In genomic region chr2:215973111-215973792, GRCh38 we compare ENCODE assay signal across 2 cellular contexts.
TF ChIP-seq lines count a peak whose summit lies in the region.

No MANE protein-coding gene starts in this region.

TF ChIP-seq in GM23338, 12 proteins besides CTCF, POLR2A, EP300 and RAD21 (continued from another document):
- TF ChIP-seq, protein P1, sequence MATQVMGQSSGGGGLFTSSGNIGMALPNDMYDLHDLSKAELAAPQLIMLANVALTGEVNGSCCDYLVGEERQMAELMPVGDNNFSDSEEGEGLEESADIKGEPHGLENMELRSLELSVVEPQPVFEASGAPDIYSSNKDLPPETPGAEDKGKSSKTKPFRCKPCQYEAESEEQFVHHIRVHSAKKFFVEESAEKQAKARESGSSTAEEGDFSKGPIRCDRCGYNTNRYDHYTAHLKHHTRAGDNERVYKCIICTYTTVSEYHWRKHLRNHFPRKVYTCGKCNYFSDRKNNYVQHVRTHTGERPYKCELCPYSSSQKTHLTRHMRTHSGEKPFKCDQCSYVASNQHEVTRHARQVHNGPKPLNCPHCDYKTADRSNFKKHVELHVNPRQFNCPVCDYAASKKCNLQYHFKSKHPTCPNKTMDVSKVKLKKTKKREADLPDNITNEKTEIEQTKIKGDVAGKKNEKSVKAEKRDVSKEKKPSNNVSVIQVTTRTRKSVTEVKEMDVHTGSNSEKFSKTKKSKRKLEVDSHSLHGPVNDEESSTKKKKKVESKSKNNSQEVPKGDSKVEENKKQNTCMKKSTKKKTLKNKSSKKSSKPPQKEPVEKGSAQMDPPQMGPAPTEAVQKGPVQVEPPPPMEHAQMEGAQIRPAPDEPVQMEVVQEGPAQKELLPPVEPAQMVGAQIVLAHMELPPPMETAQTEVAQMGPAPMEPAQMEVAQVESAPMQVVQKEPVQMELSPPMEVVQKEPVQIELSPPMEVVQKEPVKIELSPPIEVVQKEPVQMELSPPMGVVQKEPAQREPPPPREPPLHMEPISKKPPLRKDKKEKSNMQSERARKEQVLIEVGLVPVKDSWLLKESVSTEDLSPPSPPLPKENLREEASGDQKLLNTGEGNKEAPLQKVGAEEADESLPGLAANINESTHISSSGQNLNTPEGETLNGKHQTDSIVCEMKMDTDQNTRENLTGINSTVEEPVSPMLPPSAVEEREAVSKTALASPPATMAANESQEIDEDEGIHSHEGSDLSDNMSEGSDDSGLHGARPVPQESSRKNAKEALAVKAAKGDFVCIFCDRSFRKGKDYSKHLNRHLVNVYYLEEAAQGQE (IDR thresholded peaks at IDR 0.05; ENCODE audit: unreplicated experiment), result no peak
- no peak for TF ChIP-seq ZNF331 (CRISPR knock-in tag; IDR thresholded peaks at IDR 0.05; ENCODE audit: low read depth)
- TF ChIP-seq, protein P2, sequence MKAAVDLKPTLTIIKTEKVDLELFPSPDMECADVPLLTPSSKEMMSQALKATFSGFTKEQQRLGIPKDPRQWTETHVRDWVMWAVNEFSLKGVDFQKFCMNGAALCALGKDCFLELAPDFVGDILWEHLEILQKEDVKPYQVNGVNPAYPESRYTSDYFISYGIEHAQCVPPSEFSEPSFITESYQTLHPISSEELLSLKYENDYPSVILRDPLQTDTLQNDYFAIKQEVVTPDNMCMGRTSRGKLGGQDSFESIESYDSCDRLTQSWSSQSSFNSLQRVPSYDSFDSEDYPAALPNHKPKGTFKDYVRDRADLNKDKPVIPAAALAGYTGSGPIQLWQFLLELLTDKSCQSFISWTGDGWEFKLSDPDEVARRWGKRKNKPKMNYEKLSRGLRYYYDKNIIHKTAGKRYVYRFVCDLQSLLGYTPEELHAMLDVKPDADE (IDR thresholded peaks at IDR 0.05), result no peak
- no peak for TF ChIP-seq CREB1 (CRISPR knock-in tag; IDR thresholded peaks at IDR 0.05; ENCODE audit: low read depth)
- TF ChIP-seq ZNF114 (CRISPR knock-in tag; IDR thresholded peaks at IDR 0.05), result no peak
- no peak for TF ChIP-seq STAT1 (IDR thresholded peaks at IDR 0.05; ENCODE audit: unreplicated experiment)
- TF ChIP-seq EZH2 (IDR thresholded peaks at IDR 0.05; ENCODE audit: low read depth, unreplicated experiment), result no peak
- TF ChIP-seq EZH2phosphoT487 (IDR thresholded peaks at IDR 0.05; ENCODE audit: unreplicated experiment), result no peak
- no peak for TF ChIP-seq NANOG (IDR thresholded peaks at IDR 0.05; ENCODE audit: borderline replicate concordance)
- TF ChIP-seq JUNB (IDR thresholded peaks at IDR 0.05; ENCODE audit: unreplicated experiment), result no peak
- TF ChIP-seq, protein P3, sequence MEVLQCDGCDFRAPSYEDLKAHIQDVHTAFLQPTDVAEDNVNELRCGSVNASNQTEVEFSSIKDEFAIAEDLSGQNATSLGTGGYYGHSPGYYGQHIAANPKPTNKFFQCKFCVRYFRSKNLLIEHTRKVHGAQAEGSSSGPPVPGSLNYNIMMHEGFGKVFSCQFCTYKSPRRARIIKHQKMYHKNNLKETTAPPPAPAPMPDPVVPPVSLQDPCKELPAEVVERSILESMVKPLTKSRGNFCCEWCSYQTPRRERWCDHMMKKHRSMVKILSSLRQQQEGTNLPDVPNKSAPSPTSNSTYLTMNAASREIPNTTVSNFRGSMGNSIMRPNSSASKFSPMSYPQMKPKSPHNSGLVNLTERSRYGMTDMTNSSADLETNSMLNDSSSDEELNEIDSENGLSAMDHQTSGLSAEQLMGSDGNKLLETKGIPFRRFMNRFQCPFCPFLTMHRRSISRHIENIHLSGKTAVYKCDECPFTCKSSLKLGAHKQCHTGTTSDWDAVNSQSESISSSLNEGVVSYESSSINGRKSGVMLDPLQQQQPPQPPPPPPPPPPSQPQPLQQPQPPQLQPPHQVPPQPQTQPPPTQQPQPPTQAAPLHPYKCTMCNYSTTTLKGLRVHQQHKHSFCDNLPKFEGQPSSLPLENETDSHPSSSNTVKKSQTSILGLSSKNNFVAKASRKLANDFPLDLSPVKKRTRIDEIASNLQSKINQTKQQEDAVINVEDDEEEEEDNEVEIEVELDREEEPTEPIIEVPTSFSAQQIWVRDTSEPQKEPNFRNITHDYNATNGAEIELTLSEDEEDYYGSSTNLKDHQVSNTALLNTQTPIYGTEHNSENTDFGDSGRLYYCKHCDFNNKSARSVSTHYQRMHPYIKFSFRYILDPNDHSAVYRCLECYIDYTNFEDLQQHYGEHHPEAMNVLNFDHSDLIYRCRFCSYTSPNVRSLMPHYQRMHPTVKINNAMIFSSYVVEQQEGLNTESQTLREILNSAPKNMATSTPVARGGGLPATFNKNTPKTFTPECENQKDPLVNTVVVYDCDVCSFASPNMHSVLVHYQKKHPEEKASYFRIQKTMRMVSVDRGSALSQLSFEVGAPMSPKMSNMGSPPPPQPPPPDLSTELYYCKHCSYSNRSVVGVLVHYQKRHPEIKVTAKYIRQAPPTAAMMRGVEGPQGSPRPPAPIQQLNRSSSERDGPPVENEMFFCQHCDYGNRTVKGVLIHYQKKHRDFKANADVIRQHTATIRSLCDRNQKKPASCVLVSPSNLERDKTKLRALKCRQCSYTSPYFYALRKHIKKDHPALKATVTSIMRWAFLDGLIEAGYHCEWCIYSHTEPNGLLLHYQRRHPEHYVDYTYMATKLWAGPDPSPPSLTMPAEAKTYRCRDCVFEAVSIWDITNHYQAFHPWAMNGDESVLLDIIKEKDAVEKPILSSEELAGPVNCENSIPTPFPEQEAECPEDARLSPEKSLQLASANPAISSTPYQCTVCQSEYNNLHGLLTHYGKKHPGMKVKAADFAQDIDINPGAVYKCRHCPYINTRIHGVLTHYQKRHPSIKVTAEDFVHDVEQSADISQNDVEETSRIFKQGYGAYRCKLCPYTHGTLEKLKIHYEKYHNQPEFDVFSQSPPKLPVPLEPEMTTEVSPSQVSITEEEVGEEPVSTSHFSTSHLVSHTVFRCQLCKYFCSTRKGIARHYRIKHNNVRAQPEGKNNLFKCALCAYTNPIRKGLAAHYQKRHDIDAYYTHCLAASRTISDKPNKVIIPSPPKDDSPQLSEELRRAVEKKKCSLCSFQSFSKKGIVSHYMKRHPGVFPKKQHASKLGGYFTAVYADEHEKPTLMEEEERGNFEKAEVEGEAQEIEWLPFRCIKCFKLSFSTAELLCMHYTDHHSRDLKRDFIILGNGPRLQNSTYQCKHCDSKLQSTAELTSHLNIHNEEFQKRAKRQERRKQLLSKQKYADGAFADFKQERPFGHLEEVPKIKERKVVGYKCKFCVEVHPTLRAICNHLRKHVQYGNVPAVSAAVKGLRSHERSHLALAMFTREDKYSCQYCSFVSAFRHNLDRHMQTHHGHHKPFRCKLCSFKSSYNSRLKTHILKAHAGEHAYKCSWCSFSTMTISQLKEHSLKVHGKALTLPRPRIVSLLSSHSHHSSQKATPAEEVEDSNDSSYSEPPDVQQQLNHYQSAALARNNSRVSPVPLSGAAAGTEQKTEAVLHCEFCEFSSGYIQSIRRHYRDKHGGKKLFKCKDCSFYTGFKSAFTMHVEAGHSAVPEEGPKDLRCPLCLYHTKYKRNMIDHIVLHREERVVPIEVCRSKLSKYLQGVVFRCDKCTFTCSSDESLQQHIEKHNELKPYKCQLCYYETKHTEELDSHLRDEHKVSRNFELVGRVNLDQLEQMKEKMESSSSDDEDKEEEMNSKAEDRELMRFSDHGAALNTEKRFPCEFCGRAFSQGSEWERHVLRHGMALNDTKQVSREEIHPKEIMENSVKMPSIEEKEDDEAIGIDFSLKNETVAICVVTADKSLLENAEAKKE (CRISPR knock-in tag; IDR thresholded peaks at IDR 0.05), result no peak

TF ChIP-seq in SK-N-SH, 30 proteins besides CTCF, POLR2A, EP300 and RAD21 (continued from another document):
- TF ChIP-seq RCOR1 (IDR thresholded peaks at IDR 0.05; ENCODE audit: low read length), result no peak; the same call in 1 of the 2 replicates
- TF ChIP-seq ELF1 (IDR thresholded peaks at IDR 0.05), result no peak
- no peak for TF ChIP-seq ZBTB33 (IDR thresholded peaks at IDR 0.05; ENCODE audit: borderline replicate concordance, low read depth)
- no peak for TF ChIP-seq SMC3 (IDR thresholded peaks at IDR 0.05; ENCODE audit: low read depth, low read length)
- TF ChIP-seq TAF1 (IDR thresholded peaks at IDR 0.05; ENCODE audit: borderline replicate concordance, low read depth, low read length), result no peak
TF ChIP-seq in SK-N-SH: peak in this region for 3.
